Comparison of ENCODE assay signal across 7 cellular contexts in the genomic region with DNA sequence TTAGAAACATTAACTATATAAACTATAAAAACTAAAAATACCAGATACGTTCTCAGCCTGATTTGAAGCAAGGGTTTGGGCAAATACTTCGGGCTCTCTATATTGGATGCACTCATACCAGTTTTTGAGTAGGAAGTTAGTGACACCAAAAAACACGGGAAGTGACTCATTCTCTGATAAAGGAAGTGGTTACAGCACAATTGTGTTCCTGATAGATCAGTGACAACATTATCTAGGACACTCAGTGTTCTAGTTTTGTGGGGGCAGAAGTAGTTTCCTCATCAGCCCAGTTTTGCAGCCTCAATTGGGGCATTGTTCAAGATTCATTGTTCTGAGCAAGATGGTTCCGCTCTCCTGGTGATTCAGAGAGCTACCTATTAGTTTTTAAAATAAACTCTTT.
DNase-seq lines count a peak whose midpoint lies in the region; ATAC-seq lines count a peak whose summit lies in the region.

No MANE protein-coding gene starts in this region.

- ATAC-seq in GM19043 (IDR thresholded peaks at IDR 0.05; ENCODE audit: low read depth, unreplicated experiment) (peak; percentile 70), HG03442 (IDR thresholded peaks at IDR 0.05; ENCODE audit: unreplicated experiment) (peak; percentile 68)

- peak; percentile 23 for DNase-seq in UCSD-AML1 (lab: John Stamatoyannopoulos, UW; ENCODE audit: unreplicated experiment)
- DNase-seq in fibroblast of peridontal ligament (ENCODE audit: extremely low read depth), result peak; percentile 4
- DNase-seq in stimulated activated CD8-positive, alpha-beta memory T cell treated with anti-CD3 and anti-CD28 coated beads, Interleukin-15, amount 100 ng/mL, for 1 hour (ENCODE audit: low read depth), result peak; percentile 4
- no peak for DNase-seq in mucosa of gallbladder (ENCODE audit: low spot score)
- no peak for DNase-seq in NCI-H2081 (lab: John Stamatoyannopoulos, UW)

Comparison
In these comparisons a context has a peak if more than half of its experiments do, and no peak if none do; other contexts are left out.
1. DNase-seq: peak in UCSD-AML1 (single experiment), fibroblast of peridontal ligament (single experiment) and stimulated activated CD8-positive, alpha-beta memory T cell treated with anti-CD3 and anti-CD28 coated beads, Interleukin-15, amount 100 ng/mL, for 1 hour (single experiment); none in mucosa of gallbladder (single experiment) and NCI-H2081 (0 of 2).